8 cellular contexts compared by ENCODE assay signal in genomic region chr14:70317969-70318634, GRCh38. TPM values are rescaled to one million over a fixed set of nuclear protein-coding genes. Genes with fewer than 3 reads are reported as not detected.
A peak's percentile ranks its signal among the peaks of the same experiment; 100 is the strongest.
DNase-seq lines count a peak whose midpoint lies in the region; ATAC-seq and TF ChIP-seq lines count a peak whose summit lies in the region.

No MANE protein-coding gene starts in this region.

- H3K36me3 ChIP-seq in GM23338 (ENCODE audit: insufficient read depth): peaks cover 5% of the 10 kb centered on the region; the same call in 1 of the 2 replicates

- H3K27me3 ChIP-seq in GM23338 (ENCODE audit: insufficient read depth): no peaks in the 10 kb centered on the region

- DNase-seq in ACHN: peak; percentile 50
- DNase-seq in GM23338 (ENCODE audit: low spot score): peak; percentile 82
- peak; percentile 54 for DNase-seq in NCI-H526 treated with DMSO at 0.1 percent for 48 hours (lab: John Stamatoyannopoulos, UW)
- peak; percentile 59 for DNase-seq in endothelial cell (ENCODE audit: low spot score)
- DNase-seq in activated CD4-positive, alpha-beta T cell treated with anti-CD3 and anti-CD28 coated beads, Interleukin-2, amount 10 ng/mL, durations not matched to agents 24 days and 14 days: no peak

- peaks cover 9% of the 10 kb centered on the region for H3K9me2 ChIP-seq in GM23338 (ENCODE audit: insufficient read depth)

- ATAC-seq in GM23338 (peak; percentile 97), GM21786 (IDR thresholded peaks at IDR 0.05; ENCODE audit: unreplicated experiment) (no peak), GM18511 (IDR thresholded peaks at IDR 0.05; ENCODE audit: unreplicated experiment) (no peak)

- H3K27me3 Mint-ChIP-seq in GM23338 (ENCODE audit: insufficient read depth, low read depth, poor library complexity) (no peaks in the 10 kb centered on the region), endothelial cell (ENCODE audit: unreplicated experiment) (peaks cover 3% of the 10 kb centered on the region), nephron (ENCODE audit: low read depth) (peaks cover 6% of the 10 kb centered on the region)
- H3K27me3 Mint-ChIP-seq in activated CD4-positive, alpha-beta T cell treated with anti-CD3 and anti-CD28 coated beads, Interleukin-2, amount 10 ng/mL, durations not matched to agents 24 days and 14 days: peaks cover 4% of the 10 kb centered on the region

- H3K27ac Mint-ChIP-seq in GM23338: no peak overlapping the region
- no peak overlapping the region for H3K27ac Mint-ChIP-seq in endothelial cell (ENCODE audit: unreplicated experiment)
- H3K27ac Mint-ChIP-seq in nephron: no peak overlapping the region
- no peak overlapping the region for H3K27ac Mint-ChIP-seq in activated CD4-positive, alpha-beta T cell treated with anti-CD3 and anti-CD28 coated beads, Interleukin-2, amount 10 ng/mL, durations not matched to agents 24 days and 14 days

- intact Hi-C loops in activated CD4-positive, alpha-beta T cell treated with anti-CD3 and anti-CD28 coated beads, Interleukin-2, amount 10 ng/mL, durations not matched to agents 24 days and 14 days (cut with micrococcal nuclease): no loop called here

- H3K4me1 Mint-ChIP-seq in GM23338 (peaks cover 4% of the 10 kb centered on the region; the same call in 2 of the 3 replicates), endothelial cell (ENCODE audit: unreplicated experiment) (no peaks in the 10 kb centered on the region), nephron (no peaks in the 10 kb centered on the region)
- no peaks in the 10 kb centered on the region for H3K4me1 Mint-ChIP-seq in activated CD4-positive, alpha-beta T cell treated with anti-CD3 and anti-CD28 coated beads, Interleukin-2, amount 10 ng/mL, durations not matched to agents 24 days and 14 days

- H3K4me3 ChIP-seq in GM23338: no peak overlapping the region

- TF ChIP-seq CTCF in GM23338 (conservative IDR thresholded peaks at IDR 0.05; ENCODE audit: low read depth in 2 of 2) (peak; percentile 77 to 87), endothelial cell (IDR thresholded peaks at IDR 0.05; ENCODE audit: unreplicated experiment) (peak; percentile 40), nephron (IDR thresholded peaks at IDR 0.05; ENCODE audit: unreplicated experiment in 3 of 3) (peak; percentile 68 to 78 (median 75))

- H3K36me3 Mint-ChIP-seq in GM23338 (ENCODE audit: low read depth): peaks cover 12% of the 10 kb centered on the region; the same call in 2 of the 3 replicates
- H3K36me3 Mint-ChIP-seq in endothelial cell (ENCODE audit: low read depth, unreplicated experiment): no peaks in the 10 kb centered on the region
- no peaks in the 10 kb centered on the region for H3K36me3 Mint-ChIP-seq in nephron (ENCODE audit: low read depth)
- no peaks in the 10 kb centered on the region for H3K36me3 Mint-ChIP-seq in activated CD4-positive, alpha-beta T cell treated with anti-CD3 and anti-CD28 coated beads, Interleukin-2, amount 10 ng/mL, durations not matched to agents 24 days and 14 days (ENCODE audit: low read depth)

- H3K4me1 ChIP-seq in GM23338 (ENCODE audit: insufficient read depth): no peaks in the 10 kb centered on the region

- no peaks in the 10 kb centered on the region for H3K79me2 ChIP-seq in GM23338 (replicated peaks; ENCODE audit: insufficient read depth)

- H3K4me3 Mint-ChIP-seq in GM23338 (no peak overlapping the region), endothelial cell (ENCODE audit: unreplicated experiment) (no peak overlapping the region), nephron (no peak overlapping the region)
- H3K4me3 Mint-ChIP-seq in activated CD4-positive, alpha-beta T cell treated with anti-CD3 and anti-CD28 coated beads, Interleukin-2, amount 10 ng/mL, durations not matched to agents 24 days and 14 days: no peak overlapping the region

- H3K27ac ChIP-seq in GM23338 (ENCODE audit: low read depth): no peak overlapping the region

- peaks cover 12% of the 10 kb centered on the region; the same call in 2 of the 3 replicates for H3K9me3 Mint-ChIP-seq in GM23338
- no peaks in the 10 kb centered on the region for H3K9me3 Mint-ChIP-seq in endothelial cell (ENCODE audit: unreplicated experiment)
- peaks cover 3% of the 10 kb centered on the region for H3K9me3 Mint-ChIP-seq in nephron
- no peaks in the 10 kb centered on the region for H3K9me3 Mint-ChIP-seq in activated CD4-positive, alpha-beta T cell treated with anti-CD3 and anti-CD28 coated beads, Interleukin-2, amount 10 ng/mL, durations not matched to agents 24 days and 14 days

- H3F3A ChIP-seq in GM23338 (replicated peaks; ENCODE audit: low read depth): no peaks in the 10 kb centered on the region

- H4K20me1 ChIP-seq in GM23338 (replicated peaks; ENCODE audit: insufficient read depth): no peaks in the 10 kb centered on the region

- in situ Hi-C loops in ACHN (cut with HindIII; ENCODE audit: low pct_ligation_motif_present, low pct_unique_long_range_greater_than_20kb, low sequenced_read_pairs): no loop called here

- H3K4me2 ChIP-seq in GM23338: no peak overlapping the region

- no peak overlapping the region for H2AFZ ChIP-seq in GM23338

TF ChIP-seq in GM23338, 12 proteins besides CTCF, POLR2A, EP300 and RAD21 (continues in another document):
- TF ChIP-seq NANOG (IDR thresholded peaks at IDR 0.05; ENCODE audit: borderline replicate concordance) (no peak), ETS1 (IDR thresholded peaks at IDR 0.05) (no peak), STAT1 (IDR thresholded peaks at IDR 0.05; ENCODE audit: unreplicated experiment) (no peak), JUNB (IDR thresholded peaks at IDR 0.05; ENCODE audit: unreplicated experiment) (no peak), ZNF114 (CRISPR knock-in tag; IDR thresholded peaks at IDR 0.05) (no peak), EZH2phosphoT487 (IDR thresholded peaks at IDR 0.05; ENCODE audit: unreplicated experiment) (no peak), EZH2 (IDR thresholded peaks at IDR 0.05; ENCODE audit: low read depth, unreplicated experiment) (no peak), POLR2AphosphoS5 (IDR thresholded peaks at IDR 0.05; ENCODE audit: low read depth) (no peak), REST (IDR thresholded peaks at IDR 0.05; ENCODE audit: unreplicated experiment) (no peak)

RNA-seq across cellular contexts. Expression of gene COX16, which starts 41.4 kb away (rescaled TPM):
- total RNA-seq in GM23338 (2014; rRNA removed; shearing (Covaris generic)): 41.5 and 44.0 TPM in 2 replicates
- polyA plus RNA-seq in GM23338 (2016; fragmentation: Nextera tagmentation; extraction: Ambion mirVana): 238 and 247 TPM in 2 replicates
- 42.3 TPM for total RNA-seq in endothelial cell (ENCODE audit: unreplicated experiment)
- total RNA-seq in activated CD4-positive, alpha-beta T cell treated with anti-CD3 and anti-CD28 coated beads, Interleukin-2, amount 10 ng/mL, durations not matched to agents 24 days and 14 days: 65.8 and 79.0 TPM in 2 replicates
